In the genomic region with DNA sequence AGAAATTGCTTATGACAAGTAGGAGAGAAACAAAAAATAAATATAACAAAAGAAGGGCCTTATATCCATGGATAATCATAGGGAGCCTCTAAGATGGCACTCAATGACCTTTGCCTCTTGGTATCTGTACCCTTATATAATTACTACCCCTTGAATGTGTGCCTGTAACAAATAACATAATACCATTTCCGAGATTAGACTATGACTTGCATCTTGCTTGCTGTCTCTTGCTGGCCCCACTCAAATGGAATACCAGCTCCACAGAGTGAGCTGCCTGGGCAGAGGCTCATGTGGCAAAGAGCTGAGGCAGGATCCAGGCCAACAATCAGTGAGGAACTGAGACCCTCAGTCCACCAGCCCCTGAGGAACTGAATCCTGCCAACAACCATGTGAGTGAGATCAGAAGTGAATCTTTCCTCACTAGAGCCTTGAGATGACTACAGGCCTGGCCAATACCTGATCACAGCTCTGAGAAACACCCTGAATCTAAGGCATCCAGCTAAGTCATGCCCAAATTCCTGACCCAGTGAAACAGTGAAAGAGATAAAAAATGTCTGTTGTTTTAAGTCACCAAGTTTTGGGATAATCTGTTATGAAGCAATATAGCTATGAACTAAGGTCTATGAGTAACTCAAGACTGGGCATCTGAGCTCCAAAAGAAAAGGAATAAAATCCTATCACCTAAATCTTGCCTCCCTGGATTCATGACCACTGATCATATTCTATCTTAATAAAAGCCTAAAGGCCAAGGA, we compare ENCODE assay signal across 16 cellular contexts. TPM values are rescaled to one million over a fixed set of nuclear protein-coding genes. Genes with fewer than 3 reads are reported as not detected.
DNase-seq lines count a peak whose midpoint lies in the region; ATAC-seq and TF ChIP-seq lines count a peak whose summit lies in the region.
"Had no signal": no experiment of that assay in that cellular context is flagged by ENCODE, and none has a peak within 500 bp of the region (broad histone marks: within the 10 kb centered on the region; RNA-seq: fewer than 3 reads in every experiment).

No MANE protein-coding gene starts in this region.

- CTCF ChIA-PET in WTC11 (lab: Charles Lee): no interaction called here

- POLR2A ChIA-PET in WTC11 (lab: Charles Lee): no interaction called here

- ATAC-seq in GM21390 (IDR thresholded peaks at IDR 0.05; ENCODE audit: unreplicated experiment) (peak; percentile 40), WTC11 (no peak)
- ATAC-seq: activated naive CD8-positive, alpha-beta T cell treated with anti-CD3 and anti-CD28 coated beads, Interleukin-2, amount 50 U/mL, for 24 hours; right lobe of liver had no signal

- peak overlapping the region; percentile 46; the same call in 1 of the 2 replicates for H3K27ac Mint-ChIP-seq in WTC11
- H3K27ac Mint-ChIP-seq in type B pancreatic cell: no peak overlapping the region
- H3K27ac Mint-ChIP-seq: activated naive CD8-positive, alpha-beta T cell treated with anti-CD3 and anti-CD28 coated beads, Interleukin-2, amount 50 U/mL, for 24 hours; B cell; nephron had no signal

- H3K9me3 Mint-ChIP-seq in WTC11 (peaks cover 4% of the 10 kb centered on the region; the same call in 1 of the 2 replicates), type B pancreatic cell (no peaks in the 10 kb centered on the region)
- H3K9me3 Mint-ChIP-seq: activated naive CD8-positive, alpha-beta T cell treated with anti-CD3 and anti-CD28 coated beads, Interleukin-2, amount 50 U/mL, for 24 hours; nephron had no signal

- H3K27me3 Mint-ChIP-seq in WTC11 (ENCODE audit: low read depth) (no peaks in the 10 kb centered on the region), type B pancreatic cell (no peaks in the 10 kb centered on the region)
- H3K27me3 Mint-ChIP-seq: activated naive CD8-positive, alpha-beta T cell treated with anti-CD3 and anti-CD28 coated beads, Interleukin-2, amount 50 U/mL, for 24 hours; B cell had no signal

- peaks cover 4% of the 10 kb centered on the region for H3K36me3 Mint-ChIP-seq in WTC11
- H3K36me3 Mint-ChIP-seq in type B pancreatic cell: peaks cover 11% of the 10 kb centered on the region

- TF ChIP-seq POLR2A in erythroblast (IDR thresholded peaks at IDR 0.05; ENCODE audit: low read length): no peak

- TF ChIP-seq CTCF in WTC11 (IDR thresholded peaks at IDR 0.05): no peak
- no peak for TF ChIP-seq CTCF in type B pancreatic cell (conservative IDR thresholded peaks at IDR 0.05)

- peaks cover 7% of the 10 kb centered on the region; the same call in 1 of the 2 replicates for H3K4me1 Mint-ChIP-seq in WTC11
- H3K4me1 Mint-ChIP-seq in type B pancreatic cell (ENCODE audit: unreplicated experiment): peaks cover 10% of the 10 kb centered on the region

- peak; percentile 58 for DNase-seq in EH (ENCODE audit: low read depth)
- no peak for DNase-seq in WTC11 (ENCODE audit: low spot score)
- peak; percentile 59 for DNase-seq in iris pigment epithelial cell (ENCODE audit: low read depth)
- no peak for DNase-seq in midbrain (lab: John Stamatoyannopoulos, UW)
- no peak for DNase-seq in erythroblast (lab: John Stamatoyannopoulos, UW)
- DNase-seq in stimulated activated CD4-positive, alpha-beta T cell treated with anti-CD3 and anti-CD28 coated beads, Interleukin-4, amount 100 ng/mL, for 24 hours: no peak
- DNase-seq in type B pancreatic cell (ENCODE audit: extremely low spot score, unreplicated experiment): no peak
- DNase-seq: activated naive CD8-positive, alpha-beta T cell treated with anti-CD3 and anti-CD28 coated beads, Interleukin-2, amount 50 U/mL, for 24 hours; dermis blood vessel endothelial cell; DND-41; kidney glomerular epithelial cell; right lobe of liver; stomach had no signal

- no peak overlapping the region for H3K4me3 Mint-ChIP-seq in WTC11
- no peak overlapping the region for H3K4me3 Mint-ChIP-seq in type B pancreatic cell
- H3K4me3 Mint-ChIP-seq: activated naive CD8-positive, alpha-beta T cell treated with anti-CD3 and anti-CD28 coated beads, Interleukin-2, amount 50 U/mL, for 24 hours; B cell; nephron had no signal

TF ChIP-seq in WTC11, 78 proteins besides CTCF, POLR2A, EP300 and RAD21:
- TF ChIP-seq, protein P1, sequence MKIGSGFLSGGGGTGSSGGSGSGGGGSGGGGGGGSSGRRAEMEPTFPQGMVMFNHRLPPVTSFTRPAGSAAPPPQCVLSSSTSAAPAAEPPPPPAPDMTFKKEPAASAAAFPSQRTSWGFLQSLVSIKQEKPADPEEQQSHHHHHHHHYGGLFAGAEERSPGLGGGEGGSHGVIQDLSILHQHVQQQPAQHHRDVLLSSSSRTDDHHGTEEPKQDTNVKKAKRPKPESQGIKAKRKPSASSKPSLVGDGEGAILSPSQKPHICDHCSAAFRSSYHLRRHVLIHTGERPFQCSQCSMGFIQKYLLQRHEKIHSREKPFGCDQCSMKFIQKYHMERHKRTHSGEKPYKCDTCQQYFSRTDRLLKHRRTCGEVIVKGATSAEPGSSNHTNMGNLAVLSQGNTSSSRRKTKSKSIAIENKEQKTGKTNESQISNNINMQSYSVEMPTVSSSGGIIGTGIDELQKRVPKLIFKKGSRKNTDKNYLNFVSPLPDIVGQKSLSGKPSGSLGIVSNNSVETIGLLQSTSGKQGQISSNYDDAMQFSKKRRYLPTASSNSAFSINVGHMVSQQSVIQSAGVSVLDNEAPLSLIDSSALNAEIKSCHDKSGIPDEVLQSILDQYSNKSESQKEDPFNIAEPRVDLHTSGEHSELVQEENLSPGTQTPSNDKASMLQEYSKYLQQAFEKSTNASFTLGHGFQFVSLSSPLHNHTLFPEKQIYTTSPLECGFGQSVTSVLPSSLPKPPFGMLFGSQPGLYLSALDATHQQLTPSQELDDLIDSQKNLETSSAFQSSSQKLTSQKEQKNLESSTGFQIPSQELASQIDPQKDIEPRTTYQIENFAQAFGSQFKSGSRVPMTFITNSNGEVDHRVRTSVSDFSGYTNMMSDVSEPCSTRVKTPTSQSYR (CRISPR knock-in tag; IDR thresholded peaks at IDR 0.05): no peak
- no peak for TF ChIP-seq TEAD1 (CRISPR knock-in tag; IDR thresholded peaks at IDR 0.05)
- TF ChIP-seq NFYB (CRISPR knock-in tag; conservative IDR thresholded peaks at IDR 0.05; ENCODE audit: low read depth): no peak

RNA-seq across cellular contexts. Expression of gene KATNA1, which starts 5.5 kb away (rescaled TPM):
- total RNA-seq in WTC11 (2021): 16.0 to 18.1 TPM (median 16.1 TPM) in 3 replicates
- 12.3 and 17.3 TPM in 2 replicates for total RNA-seq in type B pancreatic cell (ENCODE audit: low replicate concordance)

Comparison
In these comparisons a context has a peak if more than half of its experiments do, and no peak if none do; other contexts are left out.
1. DNase-seq: peak in EH (single experiment) and iris pigment epithelial cell (single experiment); none in WTC11 (single experiment), midbrain (single experiment), erythroblast (0 of 2), stimulated activated CD4-positive, alpha-beta T cell treated with anti-CD3 and anti-CD28 coated beads, Interleukin-4, amount 100 ng/mL, for 24 hours (single experiment) and type B pancreatic cell (single experiment).